Comparison of ENCODE assay signal across 29 cellular contexts in genomic region chr17:15181816-15182215, GRCh38.
"Had no signal": no experiment of that assay in that cellular context is flagged by ENCODE, and none has a peak within 500 bp of the region (broad histone marks: within the 10 kb centered on the region; RNA-seq: fewer than 3 reads in every experiment).

No MANE protein-coding gene starts in this region.

- H3K4me1 ChIP-seq: prostate gland had no signal

- H3K4me1 Mint-ChIP-seq: immature natural killer cell; mesothelial cell of epicardium; naive B cell; natural killer cell; stimulated activated naive B cell treated with anti-CD40 and anti-IgM and Interleukin-4, amounts not matched to agents 10 μg/mL and 1 μg/mL and 100 μg/mL, for 72 hours had no signal

- H3K27ac ChIP-seq: left lung, lower lobe of right lung, pancreas, prostate gland, skin epidermis, upper lobe of left lung, vagina had no signal

- H3K4me3 Mint-ChIP-seq: immature natural killer cell; mesothelial cell of epicardium; naive B cell; natural killer cell; nephron progenitor cell; stimulated activated naive B cell treated with anti-CD40 and anti-IgM and Interleukin-4, amounts not matched to agents 10 μg/mL and 1 μg/mL and 100 μg/mL, for 72 hours; stimulated activated naive CD8-positive, alpha-beta T cell treated with anti-CD3 and anti-CD28 coated beads, Interleukin-15, Interleukin-2, amounts not matched to agents 100 ng/mL and 50 ng/mL, for 24 hours had no signal

- H3K9me3 ChIP-seq: left lung, lower lobe of right lung, pancreas, prostate gland, tibial nerve, upper lobe of left lung, vagina had no signal

- H3K9me3 Mint-ChIP-seq: immature natural killer cell; mesothelial cell of epicardium; natural killer cell; nephron progenitor cell; stimulated activated naive B cell treated with anti-CD40 and anti-IgM and Interleukin-4, amounts not matched to agents 10 μg/mL and 1 μg/mL and 100 μg/mL, for 72 hours; stimulated activated naive CD8-positive, alpha-beta T cell treated with anti-CD3 and anti-CD28 coated beads, Interleukin-15, Interleukin-2, amounts not matched to agents 100 ng/mL and 50 ng/mL, for 24 hours had no signal

- H3K36me3 ChIP-seq: left lung, lower lobe of right lung, pancreas, prostate gland, tibial nerve, upper lobe of left lung, vagina had no signal

- H3K27ac Mint-ChIP-seq: immature natural killer cell; mesothelial cell of epicardium; naive B cell; natural killer cell; nephron progenitor cell; stimulated activated naive B cell treated with anti-CD40 and anti-IgM and Interleukin-4, amounts not matched to agents 10 μg/mL and 1 μg/mL and 100 μg/mL, for 72 hours; stimulated activated naive CD8-positive, alpha-beta T cell treated with anti-CD3 and anti-CD28 coated beads, Interleukin-15, Interleukin-2, amounts not matched to agents 100 ng/mL and 50 ng/mL, for 24 hours had no signal

- H3K36me3 Mint-ChIP-seq: immature natural killer cell; mesothelial cell of epicardium; naive B cell; natural killer cell; stimulated activated naive B cell treated with anti-CD40 and anti-IgM and Interleukin-4, amounts not matched to agents 10 μg/mL and 1 μg/mL and 100 μg/mL, for 72 hours had no signal

- ATAC-seq: left colon; left lung; lower lobe of right lung; natural killer cell; pancreas; right cardiac atrium; stimulated activated naive B cell treated with anti-CD40 and anti-IgM and Interleukin-4, amounts not matched to agents 10 μg/mL and 1 μg/mL and 100 μg/mL, for 72 hours had no signal

- DNase-seq: hypothalamus; immature natural killer cell; kidney; left colon; left lung; lower lobe of right lung; mammary epithelial cell; mesenchymal stem cell; naive B cell; natural killer cell; nephron progenitor cell; nucleus accumbens; pancreas; posterior cingulate gyrus; retina; right cardiac atrium; stimulated activated CD4-positive, alpha-beta T cell treated with anti-CD3 and anti-CD28 coated beads, Interleukin-12 subunit alpha, Interleukin-12 subunit beta, amount 100 ng/mL, for 4 hours; stimulated activated CD4-positive, alpha-beta T cell treated with anti-CD3 and anti-CD28 coated beads, Interleukin-15, amount 100 ng/mL, for 24 hours; stimulated activated CD4-positive, alpha-beta T cell treated with anti-CD3 and anti-CD28 coated beads, Interleukin-2, amount 100 ng/mL, for 24 hours; stimulated activated CD4-positive, alpha-beta T cell treated with anti-CD3 and anti-CD28 coated beads, Interleukin-4, amount 100 ng/mL, for 1 hour; stimulated activated naive B cell treated with anti-CD40 and anti-IgM and Interleukin-4, amounts not matched to agents 10 μg/mL and 1 μg/mL and 100 μg/mL, for 72 hours; substantia nigra; upper lobe of left lung had no signal

- H3K4me3 ChIP-seq: left lung, lower lobe of right lung, pancreas, prostate gland, skin epidermis, tibial nerve, upper lobe of left lung, vagina had no signal

- H3K27me3 ChIP-seq: left lung, pancreas, tibial nerve, upper lobe of left lung, vagina had no signal
